ENCODE assay signal across 11 cellular contexts in genomic region chr1:209985002-209985401, GRCh38.
"Had no signal": no experiment of that assay in that cellular context is flagged by ENCODE, and none has a peak within 500 bp of the region (broad histone marks: within the 10 kb centered on the region; RNA-seq: fewer than 3 reads in every experiment).

No MANE protein-coding gene starts in this region.

- H3K4me3 Mint-ChIP-seq: GM23338, H9, HFFc6 had no signal

- H3K9ac ChIP-seq: GM23248 had no signal

- H3K27ac ChIP-seq: GM23248 had no signal

- ATAC-seq: GM23338, HCT116 had no signal

- H3K4me1 ChIP-seq: HAP-1 had no signal

- H3K27ac Mint-ChIP-seq: GM23338, H9, HFFc6 had no signal

- H3K9me3 ChIP-seq: HAP-1 had no signal

- DNase-seq: GM23248, GOT3, H7, H9, HCEC 1CT, HFFc6 had no signal

- H2AFZ ChIP-seq: GM23248, GM23338 had no signal

- FAIRE-seq: H1, H54 had no signal

- H3K9me3 Mint-ChIP-seq: HFFc6 had no signal

- H3K4me3 ChIP-seq: GM23248, GM23338, HAP-1 had no signal

- H3K36me3 ChIP-seq: HAP-1 had no signal

- H3K4me2 ChIP-seq: GM23338 had no signal
